In the genomic region with DNA sequence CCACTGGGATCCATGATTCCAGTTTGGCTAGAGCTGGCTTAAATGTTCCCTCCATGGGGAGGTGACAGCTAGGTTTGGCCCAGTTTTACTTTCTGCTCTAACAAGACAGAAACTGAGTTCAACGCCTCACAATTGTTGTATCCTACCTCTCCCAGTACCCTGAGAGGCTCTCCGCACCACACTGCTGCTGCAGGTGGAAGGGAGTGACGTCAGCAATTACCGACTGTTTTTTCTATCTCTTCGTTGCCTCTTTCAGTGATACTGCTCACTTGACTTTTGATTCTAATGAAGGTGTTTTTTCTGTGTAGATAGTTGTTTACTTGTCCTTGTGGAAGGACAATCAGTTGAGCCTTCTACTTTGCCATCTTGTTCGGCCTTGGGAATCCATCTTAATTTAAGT, we compare ENCODE assay signal across 22 cellular contexts.
"Had no signal": no experiment of that assay in that cellular context is flagged by ENCODE, and none has a peak within 500 bp of the region (broad histone marks: within the 10 kb centered on the region; RNA-seq: fewer than 3 reads in every experiment).

No MANE protein-coding gene starts in this region.

- H3K36me3 Mint-ChIP-seq: IgD-negative memory B cell had no signal

- H3K27me3 Mint-ChIP-seq: IgD-negative memory B cell had no signal

- H3K9ac ChIP-seq: KMS-11 had no signal

- DNase-seq: Kasumi-1, MM.1S, NCI-H1092 treated with DMSO at 0.1 percent for 48 hours, NCI-H1436, NCI-H187, NCI-H2029, NCI-H2081 treated with DMSO at 0.1 percent for 48 hours, NCI-H2171, NCI-H226, NCI-H446, NCI-H510A, NCI-H524 treated with DMSO at 0.1 percent for 48 hours, NCI-H69, NCI-H774, SHP77 treated with DMSO at 0.1 percent for 48 hours, SJCRH30 had no signal

- H3K4me1 Mint-ChIP-seq: IgD-negative memory B cell had no signal

- H3K9me3 ChIP-seq: SJCRH30 had no signal

- H3K27me3 ChIP-seq: SJCRH30 had no signal

- H3K27ac Mint-ChIP-seq: IgD-negative memory B cell had no signal

- ATAC-seq: K562, Panc1, SK-N-SH treated with all-trans-retinoic acid at 6 μM for 48 hours had no signal

- H3K36me3 ChIP-seq: SJCRH30 had no signal

- H3K4me3 ChIP-seq: K562, SJCRH30 had no signal

- H3K4me1 ChIP-seq: SJCRH30 had no signal

- H3K27ac ChIP-seq: KMS-11, RWPE1, SJCRH30 had no signal

- FAIRE-seq: K562 had no signal
